ENCODE assay signal across 9 cellular contexts in genomic region chr19:9848060-9848459, GRCh38. TPM values are rescaled to one million over a fixed set of nuclear protein-coding genes. Genes with fewer than 3 reads are reported as not detected.
DNase-seq lines count a peak whose midpoint lies in the region; ATAC-seq and TF ChIP-seq lines count a peak whose summit lies in the region.
"Had no signal": no experiment of that assay in that cellular context is flagged by ENCODE, and none has a peak within 500 bp of the region (broad histone marks: within the 10 kb centered on the region; RNA-seq: fewer than 3 reads in every experiment).

No MANE protein-coding gene starts in this region.

- POLR2A ChIA-PET in CD8-positive, alpha-beta T cell (lab: Charles Lee): no interaction called here

- TF ChIP-seq EP300 in gastroesophageal sphincter (IDR thresholded peaks at IDR 0.05): no peak

- no peaks in the 10 kb centered on the region for H3K9me3 Mint-ChIP-seq in CD8-positive, alpha-beta T cell
- H3K9me3 Mint-ChIP-seq in activated naive CD4-positive, alpha-beta T cell treated with anti-CD3 and anti-CD28 coated beads for 36 hours: no peaks in the 10 kb centered on the region

- no peak overlapping the region for H3K27ac Mint-ChIP-seq in CD8-positive, alpha-beta T cell
- H3K27ac Mint-ChIP-seq in activated naive CD4-positive, alpha-beta T cell treated with anti-CD3 and anti-CD28 coated beads for 36 hours: no peak overlapping the region

- H3K27me3 Mint-ChIP-seq in CD8-positive, alpha-beta T cell (ENCODE audit: low read depth): no peaks in the 10 kb centered on the region
- no peaks in the 10 kb centered on the region for H3K27me3 Mint-ChIP-seq in activated naive CD4-positive, alpha-beta T cell treated with anti-CD3 and anti-CD28 coated beads for 36 hours (ENCODE audit: low read depth)

- 79% methylated on average over 4 of the region's 4 CpGs for WGBS in liver
- WGBS in gastroesophageal sphincter (ENCODE audit: low coverage in 1 of 2), 2 donors: no CpG with 5 or more reads among the region's 4 CpGs

- no peaks in the 10 kb centered on the region for H3K27me3 ChIP-seq in CD8-positive, alpha-beta T cell (ENCODE audit: insufficient read depth, low read length)
- no peaks in the 10 kb centered on the region for H3K27me3 ChIP-seq in liver (ENCODE audit: control insufficient read depth in 4 of 4, insufficient read depth in 4 of 4, low read length in 3 of 4)
- H3K27me3 ChIP-seq in gastroesophageal sphincter: no peaks in the 10 kb centered on the region
- H3K27me3 ChIP-seq: SJCRH30 had no signal

- no peak overlapping the region for H3K27ac ChIP-seq in CD8-positive, alpha-beta T cell (ENCODE audit: low read depth, low read length)
- H3K27ac ChIP-seq in liver (ENCODE audit: low read depth in 1 of 2, low read length in 2 of 2): no peak overlapping the region
- no peak overlapping the region for H3K27ac ChIP-seq in gastroesophageal sphincter
- H3K27ac ChIP-seq: SJCRH30 had no signal

- TF ChIP-seq POLR2A in gastroesophageal sphincter (IDR thresholded peaks at IDR 0.05): no peak

- peak; percentile 52 for TF ChIP-seq CTCF in CD8-positive, alpha-beta T cell (IDR thresholded peaks at IDR 0.05)
- TF ChIP-seq CTCF in LNCaP clone FGC (IDR thresholded peaks at IDR 0.05; ENCODE audit: control insufficient read depth, extremely low read depth, insufficient read depth): peak; percentile 69
- TF ChIP-seq CTCF in liver (IDR thresholded peaks at IDR 0.05; ENCODE audit: low read depth, low read length, missing input control): peak; percentile 34
- TF ChIP-seq CTCF in gastroesophageal sphincter (IDR thresholded peaks at IDR 0.05): peak in 1 of 4 experiments; percentile 10

- H3K4me1 ChIP-seq in CD8-positive, alpha-beta T cell (ENCODE audit: insufficient read depth, low read length): peaks cover 14% of the 10 kb centered on the region
- H3K4me1 ChIP-seq in liver (ENCODE audit: control insufficient read depth in 4 of 4, insufficient read depth in 4 of 4, low read length in 3 of 4): peaks cover 0 to 2% (median 0%) of the 10 kb centered on the region in 4 donors
- H3K4me1 ChIP-seq in gastroesophageal sphincter: peaks cover 0 to 21% (median 0%) of the 10 kb centered on the region in 3 donors
- H3K4me1 ChIP-seq: SJCRH30 had no signal

- no peak overlapping the region for H3K9ac ChIP-seq in liver (ENCODE audit: low read depth in 1 of 2, low read length in 2 of 2)

- no peak overlapping the region for H3K4me3 ChIP-seq in CD8-positive, alpha-beta T cell (ENCODE audit: low read depth, low read length)
- no peak overlapping the region for H3K4me3 ChIP-seq in LNCaP clone FGC (ENCODE audit: low read depth, low read length)
- no peak overlapping the region for H3K4me3 ChIP-seq in liver (ENCODE audit: low read depth in 1 of 3, low read length in 3 of 3)
- no peak overlapping the region for H3K4me3 ChIP-seq in gastroesophageal sphincter
- H3K4me3 ChIP-seq: SJCRH30 had no signal

- intact Hi-C loops in CD8-positive, alpha-beta T cell (cut with DNase I, micrococcal nuclease): loop anchor here (1.0 to 5.0 kb wide), 2 partner anchors 66 to 179 kb away; no protein-coding TSS in a partner anchor
- intact Hi-C loops in activated naive CD4-positive, alpha-beta T cell treated with anti-CD3 and anti-CD28 coated beads for 36 hours (cut with micrococcal nuclease): loop anchor here (1.0 kb wide), 1 partner anchor 66 kb away; no protein-coding TSS in a partner anchor

- TF ChIP-seq RAD21 in liver (IDR thresholded peaks at IDR 0.05): peak; percentile 58 to 59

- DNase-seq in CD8-positive, alpha-beta T cell: peak in 3 of 7 experiments; percentile 46 to 66 (median 55)
- no peak for DNase-seq in LNCaP clone FGC (ENCODE audit: low read depth)
- peak; percentile 58 for DNase-seq in activated naive CD4-positive, alpha-beta T cell treated with anti-CD3 and anti-CD28 coated beads for 36 hours
- no peak for DNase-seq in GM19240 (ENCODE audit: insufficient read length, low spot score)
- DNase-seq in GM19238 (ENCODE audit: insufficient read length, low spot score): no peak

- CTCF ChIA-PET in CD8-positive, alpha-beta T cell (lab: Charles Lee): interaction anchor here (0.7 to 4.1 kb wide), 6 partner anchors 8 to 68 kb away, joined by 3 to 16 read pairs (median 4); no protein-coding TSS in a partner anchor
- CTCF ChIA-PET in activated naive CD4-positive, alpha-beta T cell treated with anti-CD3 and anti-CD28 coated beads for 36 hours (lab: Charles Lee): interaction anchor here (1.0 kb wide), 1 partner anchor 9 kb away, joined by 4 read pairs; no protein-coding TSS in a partner anchor

- H3K4me1 Mint-ChIP-seq in CD8-positive, alpha-beta T cell (ENCODE audit: low read depth): peaks cover 33% of the 10 kb centered on the region
- H3K4me1 Mint-ChIP-seq in activated naive CD4-positive, alpha-beta T cell treated with anti-CD3 and anti-CD28 coated beads for 36 hours (ENCODE audit: low read depth): peaks cover 19% of the 10 kb centered on the region

- peak; percentile 44 for ATAC-seq in CD8-positive, alpha-beta T cell
- ATAC-seq in gastroesophageal sphincter (no peak), GM21825 (IDR thresholded peaks at IDR 0.05; ENCODE audit: unreplicated experiment) (no peak)

- H3K4me3 Mint-ChIP-seq in CD8-positive, alpha-beta T cell: no peak overlapping the region
- no peak overlapping the region for H3K4me3 Mint-ChIP-seq in activated naive CD4-positive, alpha-beta T cell treated with anti-CD3 and anti-CD28 coated beads for 36 hours

- H3K36me3 ChIP-seq in CD8-positive, alpha-beta T cell (ENCODE audit: insufficient read depth, low read length): peaks cover 33% of the 10 kb centered on the region
- H3K36me3 ChIP-seq in liver (ENCODE audit: control insufficient read depth in 4 of 4, insufficient read depth in 3 of 4, low read depth in 1 of 4, low read length in 3 of 4): peaks cover 6 to 26% (median 11%) of the 10 kb centered on the region in 4 donors
- peaks cover 0 to 89% of the 10 kb centered on the region in 2 donors for H3K36me3 ChIP-seq in gastroesophageal sphincter

- H3K36me3 Mint-ChIP-seq in CD8-positive, alpha-beta T cell: peaks cover 73% of the 10 kb centered on the region
- peaks cover 19% of the 10 kb centered on the region for H3K36me3 Mint-ChIP-seq in activated naive CD4-positive, alpha-beta T cell treated with anti-CD3 and anti-CD28 coated beads for 36 hours (ENCODE audit: low read depth)

- no peaks in the 10 kb centered on the region for H3K9me3 ChIP-seq in CD8-positive, alpha-beta T cell (ENCODE audit: low read length)
- no peaks in the 10 kb centered on the region for H3K9me3 ChIP-seq in liver (ENCODE audit: control insufficient read depth in 4 of 4, low read length in 3 of 4)
- peaks cover 0 to 10% (median 0%) of the 10 kb centered on the region in 3 donors for H3K9me3 ChIP-seq in gastroesophageal sphincter
- H3K9me3 ChIP-seq: SJCRH30 had no signal

TF ChIP-seq in liver, 16 proteins besides CTCF, POLR2A, EP300 and RAD21:
- TF ChIP-seq NR2F2 (IDR thresholded peaks at IDR 0.05) (no peak), ZBTB33 (IDR thresholded peaks at IDR 0.05) (no peak)

RNA-seq across cellular contexts. Expression of gene PIN1, which starts 12.9 kb away (rescaled TPM):
- total RNA-seq in CD8-positive, alpha-beta T cell: 10 to 100 TPM; 42.4 to 42.7 TPM
- total RNA-seq in activated naive CD4-positive, alpha-beta T cell treated with anti-CD3 and anti-CD28 coated beads for 36 hours: 10 to 100 TPM; 84.5 to 88.1 TPM
- total RNA-seq in liver: 10 to 100 TPM; 35.7 to 44.1 TPM
- 10 to 100 TPM; 34.4 to 51.3 TPM for polyA plus RNA-seq in liver
- total RNA-seq in gastroesophageal sphincter: 100 to 1,000 TPM; 137 to 160 (median 153) TPM

RNA-seq across cellular contexts. Expression of gene UBL5, which starts 20.3 kb away (rescaled TPM):
- total RNA-seq in CD8-positive, alpha-beta T cell: 100 to 1,000 TPM; 161 to 173 TPM
- total RNA-seq in activated naive CD4-positive, alpha-beta T cell treated with anti-CD3 and anti-CD28 coated beads for 36 hours: 100 to 1,000 TPM; 287 to 298 TPM
- 100 to 1,000 TPM; 155 to 157 TPM for total RNA-seq in liver
- 100 to 1,000 TPM; 252 to 339 TPM for polyA plus RNA-seq in liver
- total RNA-seq in gastroesophageal sphincter: 100 to 1,000 TPM; 420 to 701 (median 653) TPM

RNA-seq across cellular contexts. Expression of gene FBXL12, which starts 29.2 kb away (rescaled TPM):
- 10 to 100 TPM; 38.9 to 41.3 TPM for total RNA-seq in CD8-positive, alpha-beta T cell
- total RNA-seq in activated naive CD4-positive, alpha-beta T cell treated with anti-CD3 and anti-CD28 coated beads for 36 hours: 10 to 100 TPM; 17.5 to 19.8 TPM
- total RNA-seq in liver: 10 to 100 TPM; 10.2 to 10.3 TPM
- 10 to 100 TPM in 1 of 2 donors, 1 to 10 TPM in 1; 10.0 to 11.7 TPM for polyA plus RNA-seq in liver
- total RNA-seq in gastroesophageal sphincter: 10 to 100 TPM; 17.2 to 27.1 (median 24.0) TPM
